In the genomic region with DNA sequence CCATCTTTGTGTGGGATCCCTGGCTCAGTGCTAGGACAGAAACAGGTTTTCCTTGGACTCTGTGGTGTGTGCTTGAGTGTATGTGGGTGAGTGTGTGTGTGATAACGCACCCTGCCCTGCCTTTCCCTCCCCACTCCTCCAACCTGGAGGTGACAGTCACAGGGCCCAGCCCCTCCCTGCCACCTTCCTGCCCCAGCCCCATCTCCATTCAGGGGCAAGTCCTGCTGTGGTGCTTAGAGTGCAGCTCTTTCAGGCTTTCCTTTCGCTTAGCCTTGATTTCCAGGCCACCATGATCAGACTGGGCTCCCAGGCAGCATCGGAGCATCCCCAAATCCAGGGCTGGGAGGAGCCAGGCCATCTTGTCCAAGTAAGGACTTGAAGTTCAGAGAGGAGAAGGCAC, we compare ENCODE assay signal across 13 cellular contexts.
DNase-seq lines count a peak whose midpoint lies in the region; ATAC-seq, FAIRE-seq and TF ChIP-seq lines count a peak whose summit lies in the region.
"Had no signal": no experiment of that assay in that cellular context is flagged by ENCODE, and none has a peak within 500 bp of the region (broad histone marks: within the 10 kb centered on the region; RNA-seq: fewer than 3 reads in every experiment).

No MANE protein-coding gene starts in this region.

- no peak for TF ChIP-seq POLR2A in suprapubic skin (IDR thresholded peaks at IDR 0.05)

- H2BK120ac ChIP-seq in H9 (ENCODE audit: low read depth, low read length, poor library complexity, severe bottlenecking) = no peak overlapping the region

- no CpG with 5 or more reads among the region's 3 CpGs for WGBS in H9 (ENCODE audit: extremely low coverage, insufficient read length, low lambda C conversion rate)
- 60% methylated on average over 3 of the region's 3 CpGs for WGBS in suprapubic skin

- H3K4me3 ChIP-seq in adipocyte (ENCODE audit: low read length) (no peak overlapping the region), kidney (ENCODE audit: low read length in 2 of 2) (no peak overlapping the region), suprapubic skin (no peak overlapping the region)
- H3K4me3 ChIP-seq: BLaER1, esophagus squamous epithelium had no signal

- no peak for TF ChIP-seq EP300 in suprapubic skin (IDR thresholded peaks at IDR 0.05)

- no peaks in the 10 kb centered on the region; a peak in 1 of 5 replicates for H3K9me3 Mint-ChIP-seq in H9
- H3K9me3 Mint-ChIP-seq in activated CD4-positive, alpha-beta T cell treated with anti-CD3 and anti-CD28 coated beads, Interleukin-2, amount 10 ng/mL, durations not matched to agents 7 days and 5 days = no peaks in the 10 kb centered on the region
- H3K9me3 Mint-ChIP-seq: activated naive CD4-positive, alpha-beta T cell treated with anti-CD3 and anti-CD28 coated beads, Interleukin-2, amount 10 ng/mL, durations not matched to agents 7 days and 5 days had no signal

- POLR2A ChIA-PET in activated CD4-positive, alpha-beta T cell treated with anti-CD3 and anti-CD28 coated beads, Interleukin-2, amount 10 ng/mL, durations not matched to agents 7 days and 5 days (lab: Charles Lee) = no interaction called here

- H3K9me3 ChIP-seq in H9 (ENCODE audit: control insufficient read depth, low read depth, low read length) (no peaks in the 10 kb centered on the region), adipocyte (ENCODE audit: control insufficient read depth, low read length) (no peaks in the 10 kb centered on the region), kidney (ENCODE audit: control insufficient read depth in 1 of 2, low read length in 2 of 2) (no peaks in the 10 kb centered on the region), suprapubic skin (no peaks in the 10 kb centered on the region)
- H3K9me3 ChIP-seq: BLaER1, esophagus squamous epithelium had no signal

- no peaks in the 10 kb centered on the region for H3K23me2 ChIP-seq in H9 (ENCODE audit: insufficient read length, low read depth, low read length, poor library complexity, severe bottlenecking)

- no peak overlapping the region for H3T11ph ChIP-seq in H9 (ENCODE audit: low read length)

- H3K27ac ChIP-seq in H9 (ENCODE audit: insufficient read length, low read depth, low read length) (no peak overlapping the region), kidney (ENCODE audit: low read depth in 2 of 2, low read length in 2 of 2) (peak overlapping the region in 1 of 2 donors; percentile 11), suprapubic skin (peak overlapping the region; percentile 77)
- H3K27ac ChIP-seq: BLaER1, esophagus squamous epithelium had no signal

- ATAC-seq in HG03354 (IDR thresholded peaks at IDR 0.05; ENCODE audit: poor library complexity, severe bottlenecking, unreplicated experiment) (no peak), HG03039 (IDR thresholded peaks at IDR 0.05; ENCODE audit: unreplicated experiment) (no peak)

- H4K8ac ChIP-seq in H9 (replicated peaks; ENCODE audit: insufficient read length, low read depth, low read length) = no peak overlapping the region

- no peaks in the 10 kb centered on the region for H3K36me3 Mint-ChIP-seq in H9 (ENCODE audit: insufficient read depth in 1 of 3, low read depth in 3 of 3)
- no peaks in the 10 kb centered on the region for H3K36me3 Mint-ChIP-seq in activated CD4-positive, alpha-beta T cell treated with anti-CD3 and anti-CD28 coated beads, Interleukin-2, amount 10 ng/mL, durations not matched to agents 7 days and 5 days (ENCODE audit: low read depth)
- H3K36me3 Mint-ChIP-seq: activated naive CD4-positive, alpha-beta T cell treated with anti-CD3 and anti-CD28 coated beads, Interleukin-2, amount 10 ng/mL, durations not matched to agents 7 days and 5 days had no signal

- DNase-seq in H9 = no peak
- DNase-seq in adipocyte (ENCODE audit: low read depth) = no peak
- DNase-seq in kidney = peak; percentile 46
- DNase-seq in suprapubic skin (ENCODE audit: low spot score in 2 of 2) = no peak
- no peak for DNase-seq in activated CD4-positive, alpha-beta T cell treated with anti-CD3 and anti-CD28 coated beads, Interleukin-2, amount 10 ng/mL, durations not matched to agents 7 days and 5 days
- DNase-seq in activated CD4-positive, CD25-positive, alpha-beta regulatory T cell treated with anti-CD3 and anti-CD28 coated beads, Interleukin-2, amount 50 U/mL, for 72 hours = no peak
- DNase-seq: activated naive CD4-positive, alpha-beta T cell treated with anti-CD3 and anti-CD28 coated beads, Interleukin-2, amount 10 ng/mL, durations not matched to agents 7 days and 5 days; cerebellar nuclear complex; esophagus squamous epithelium had no signal

- no peaks in the 10 kb centered on the region for H3K79me2 ChIP-seq in H9 (ENCODE audit: insufficient read depth, low read length)

- H3K4me2 ChIP-seq in H9 (ENCODE audit: insufficient read depth, insufficient read length, low read length) = no peak overlapping the region
- H3K4me2 ChIP-seq: BLaER1 had no signal

- no peak overlapping the region for H3K18ac ChIP-seq in H9 (ENCODE audit: insufficient read length, low read depth, low read length)

- intact Hi-C loops in kidney (cut with DNase I) = no loop called here

- H3K4me3 Mint-ChIP-seq in H9 = no peak overlapping the region; a peak in 1 of 5 replicates
- H3K4me3 Mint-ChIP-seq in activated CD4-positive, alpha-beta T cell treated with anti-CD3 and anti-CD28 coated beads, Interleukin-2, amount 10 ng/mL, durations not matched to agents 7 days and 5 days = no peak overlapping the region
- H3K4me3 Mint-ChIP-seq: activated naive CD4-positive, alpha-beta T cell treated with anti-CD3 and anti-CD28 coated beads, Interleukin-2, amount 10 ng/mL, durations not matched to agents 7 days and 5 days had no signal

- TF ChIP-seq CTCF in H9 (conservative IDR thresholded peaks at IDR 0.05) (no peak), kidney (IDR thresholded peaks at IDR 0.05; ENCODE audit: borderline replicate concordance, extremely low read depth, insufficient read depth) (no peak), suprapubic skin (IDR thresholded peaks at IDR 0.05) (no peak)

- H3K36me3 ChIP-seq in adipocyte (ENCODE audit: control insufficient read depth, insufficient read depth, low read length, severe bottlenecking) (no peaks in the 10 kb centered on the region), kidney (ENCODE audit: control insufficient read depth in 1 of 2, insufficient read depth in 2 of 2, low read length in 2 of 2) (no peaks in the 10 kb centered on the region), suprapubic skin (no peaks in the 10 kb centered on the region)
- H3K36me3 ChIP-seq: BLaER1, esophagus squamous epithelium had no signal

- no peak overlapping the region for H2AFZ ChIP-seq in H9 (ENCODE audit: low read length)

- CTCF ChIA-PET in activated CD4-positive, alpha-beta T cell treated with anti-CD3 and anti-CD28 coated beads, Interleukin-2, amount 10 ng/mL, durations not matched to agents 7 days and 5 days (lab: Charles Lee) = interaction anchor here (0.6 to 1.2 kb wide), 2 partner anchors 17 to 536 kb away, joined by 3 read pairs; no protein-coding TSS in a partner anchor

- no peak overlapping the region for H2AK5ac ChIP-seq in H9 (ENCODE audit: insufficient read length, low read length)

- H3K27me3 ChIP-seq in H9 (ENCODE audit: insufficient read depth, low read length) = no peaks in the 10 kb centered on the region
- H3K27me3 ChIP-seq in adipocyte (replicated peaks; ENCODE audit: control insufficient read depth, insufficient read depth, low read length) = no peaks in the 10 kb centered on the region
- no peaks in the 10 kb centered on the region for H3K27me3 ChIP-seq in suprapubic skin
- H3K27me3 ChIP-seq: esophagus squamous epithelium had no signal

- H2BK20ac ChIP-seq in H9 (ENCODE audit: low read depth, low read length, poor library complexity, severe bottlenecking) = no peak overlapping the region

- no peak overlapping the region for H4K91ac ChIP-seq in H9 (ENCODE audit: insufficient read length, low read depth, low read length)

- H3K27me3 Mint-ChIP-seq in H9 (ENCODE audit: low read depth) = peaks cover 2% of the 10 kb centered on the region; the same call in 1 of the 2 replicates
- H3K27me3 Mint-ChIP-seq in activated CD4-positive, alpha-beta T cell treated with anti-CD3 and anti-CD28 coated beads, Interleukin-2, amount 10 ng/mL, durations not matched to agents 7 days and 5 days = no peaks in the 10 kb centered on the region

- no peak overlapping the region for H3K23ac ChIP-seq in H9 (ENCODE audit: insufficient read length, low read depth, low read length)

- H2BK5ac ChIP-seq in H9 (ENCODE audit: insufficient read length, low read length) = no peak overlapping the region

- H3K4ac ChIP-seq in H9 (ENCODE audit: low read depth, low read length) = no peak overlapping the region

- H4K20me1 ChIP-seq in H9 (ENCODE audit: control insufficient read depth, insufficient read depth, insufficient read length) = no peaks in the 10 kb centered on the region
- H4K20me1 ChIP-seq: BLaER1 had no signal

- H3K9ac ChIP-seq in H9 (ENCODE audit: extremely low read depth, insufficient read length, low read length) (no peak overlapping the region), adipocyte (ENCODE audit: low read length) (peak overlapping the region; percentile 49), kidney (ENCODE audit: low read length in 2 of 2) (no peak overlapping the region)
- H3K9ac ChIP-seq: BLaER1 had no signal

- H2BK12ac ChIP-seq in H9 (ENCODE audit: insufficient read length, low read depth, low read length) = no peak overlapping the region

- H3K56ac ChIP-seq in H9 (ENCODE audit: insufficient read length, low read depth, low read length) = no peak overlapping the region

- H3K4me1 ChIP-seq in H9 (ENCODE audit: insufficient read depth, low read length) (no peaks in the 10 kb centered on the region; the same call in 1 of the 2 replicates), adipocyte (ENCODE audit: control insufficient read depth, insufficient read depth, low read length) (peaks cover 30% of the 10 kb centered on the region), kidney (ENCODE audit: control insufficient read depth in 1 of 2, insufficient read depth in 1 of 2, low read depth in 1 of 2, low read length in 2 of 2) (peaks cover 10 to 11% of the 10 kb centered on the region in 2 donors), suprapubic skin (peaks cover 47% of the 10 kb centered on the region)

- H4K5ac ChIP-seq in H9 (ENCODE audit: insufficient read length, low read depth, low read length) = no peak overlapping the region

- peaks cover 16 to 23% of the 10 kb centered on the region in 2 experiments for H3K4me1 Mint-ChIP-seq in H9
- H3K4me1 Mint-ChIP-seq in activated CD4-positive, alpha-beta T cell treated with anti-CD3 and anti-CD28 coated beads, Interleukin-2, amount 10 ng/mL, durations not matched to agents 7 days and 5 days = peaks cover 3% of the 10 kb centered on the region
- H3K4me1 Mint-ChIP-seq: activated naive CD4-positive, alpha-beta T cell treated with anti-CD3 and anti-CD28 coated beads, Interleukin-2, amount 10 ng/mL, durations not matched to agents 7 days and 5 days had no signal

- no peak for FAIRE-seq in kidney (lab: Jason Lieb, UNC)
- FAIRE-seq: TTC549 had no signal

- H3K14ac ChIP-seq in H9 (ENCODE audit: insufficient read depth, low read length) = peak overlapping the region; percentile 65; the same call in 1 of the 2 replicates

- H3K27ac Mint-ChIP-seq in H9 = no peak overlapping the region
- H3K27ac Mint-ChIP-seq in activated CD4-positive, alpha-beta T cell treated with anti-CD3 and anti-CD28 coated beads, Interleukin-2, amount 10 ng/mL, durations not matched to agents 7 days and 5 days = no peak overlapping the region
- H3K27ac Mint-ChIP-seq: activated naive CD4-positive, alpha-beta T cell treated with anti-CD3 and anti-CD28 coated beads, Interleukin-2, amount 10 ng/mL, durations not matched to agents 7 days and 5 days had no signal

- H2BK15ac ChIP-seq in H9 (ENCODE audit: low read depth, low read length) = no peak overlapping the region

- no peaks in the 10 kb centered on the region for H3K79me1 ChIP-seq in H9 (ENCODE audit: insufficient read depth, low read depth, low read length, poor library complexity, severe bottlenecking)
